Comparison of ENCODE assay signal across 21 cellular contexts in genomic region chr4:22876281-22876680, GRCh38.
"Had no signal": no experiment of that assay in that cellular context is flagged by ENCODE, and none has a peak within 500 bp of the region (broad histone marks: within the 10 kb centered on the region; RNA-seq: fewer than 3 reads in every experiment).

No MANE protein-coding gene starts in this region.

- DNase-seq: KBM-7; NCI-H1092 treated with DMSO at 0.1 percent for 48 hours; NCI-H1436; NCI-H187; NCI-H2029; NCI-H2081 treated with DMSO at 0.1 percent for 48 hours; NCI-H2171; NCI-H226; NCI-H446; NCI-H510A; NCI-H524 treated with DMSO at 0.1 percent for 48 hours; NCI-H69; NCI-H774; NK-92 treated with Interleukin-12 subunit alpha and Interleukin-12 subunit beta, amount 100 ng/mL, for 24 hours; PC-3; SHP77; SK-N-SH had no signal

- ATAC-seq: Panc1, PC-3 had no signal

- FAIRE-seq: HTR-8/SVneo had no signal

- H3K9ac ChIP-seq: SK-N-SH had no signal

- H3K27ac ChIP-seq: HL-60, RWPE1 had no signal

- H3K4me2 ChIP-seq: SK-N-SH had no signal

- H3K9me3 ChIP-seq: SK-N-SH had no signal
